ENCODE assay signal across 10 cellular contexts in the genomic region with DNA sequence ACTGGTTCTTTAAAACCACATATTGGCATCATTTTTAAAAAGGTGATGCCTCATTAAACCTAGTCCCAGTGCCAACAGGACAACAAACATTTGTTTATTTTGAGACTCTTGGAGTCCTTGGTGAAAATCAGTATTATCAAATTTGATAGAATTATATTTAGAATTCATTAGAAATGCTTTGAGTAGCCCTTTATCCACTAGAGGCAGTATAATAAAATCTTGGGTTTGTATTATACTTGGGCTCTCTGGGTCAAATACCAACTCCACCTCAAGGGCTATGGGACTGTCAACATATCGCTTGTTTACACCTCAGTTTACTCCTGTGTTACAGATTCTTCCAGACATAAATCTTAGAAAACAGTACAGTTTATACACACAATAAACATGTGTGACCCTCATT.
DNase-seq lines count a peak whose midpoint lies in the region; ATAC-seq and TF ChIP-seq lines count a peak whose summit lies in the region.
"Had no signal": no experiment of that assay in that cellular context is flagged by ENCODE, and none has a peak within 500 bp of the region (broad histone marks: within the 10 kb centered on the region; RNA-seq: fewer than 3 reads in every experiment).

No MANE protein-coding gene starts in this region.

- TF ChIP-seq CTCF in activated CD8-positive, alpha-beta T cell treated with anti-CD3 and anti-CD28 coated beads for 36 hours (IDR thresholded peaks at IDR 0.05), result peak; percentile 15
- TF ChIP-seq CTCF in cardiac fibroblast (IDR thresholded peaks at IDR 0.05; ENCODE audit: low read depth, low read length) (peak; percentile 16), tibial artery (IDR thresholded peaks at IDR 0.05) (peak; percentile 18 to 19)

- H3K4me3 ChIP-seq in cardiac fibroblast (replicated peaks in 1 of 2; ENCODE audit: low read depth in 2 of 2, low read length in 2 of 2) (no peak overlapping the region), tibial artery (no peak overlapping the region)

- no peaks in the 10 kb centered on the region for H3K36me3 Mint-ChIP-seq in activated CD8-positive, alpha-beta T cell treated with anti-CD3 and anti-CD28 coated beads for 36 hours (ENCODE audit: low read depth)
- H3K36me3 Mint-ChIP-seq in activated CD8-positive, alpha-beta T cell treated with anti-CD3 and anti-CD28 coated beads, Interleukin-2, amount 10 ng/mL, durations not matched to agents 7 days and 5 days (ENCODE audit: low read depth), result no peaks in the 10 kb centered on the region

- POLR2A ChIA-PET in activated CD8-positive, alpha-beta T cell treated with anti-CD3 and anti-CD28 coated beads for 36 hours (lab: Charles Lee), result no interaction called here
- POLR2A ChIA-PET in activated CD8-positive, alpha-beta T cell treated with anti-CD3 and anti-CD28 coated beads, Interleukin-2, amount 10 ng/mL, durations not matched to agents 7 days and 5 days (lab: Charles Lee), result no interaction called here

- TF ChIP-seq EP300 in Ishikawa (IDR thresholded peaks at IDR 0.05; ENCODE audit: borderline replicate concordance), result no peak

- peaks cover 1% of the 10 kb centered on the region for H3K27me3 Mint-ChIP-seq in activated CD8-positive, alpha-beta T cell treated with anti-CD3 and anti-CD28 coated beads for 36 hours
- H3K27me3 Mint-ChIP-seq in activated CD8-positive, alpha-beta T cell treated with anti-CD3 and anti-CD28 coated beads, Interleukin-2, amount 10 ng/mL, durations not matched to agents 7 days and 5 days (ENCODE audit: low read depth), result no peaks in the 10 kb centered on the region

- H3K9me3 Mint-ChIP-seq in activated CD8-positive, alpha-beta T cell treated with anti-CD3 and anti-CD28 coated beads for 36 hours, result no peaks in the 10 kb centered on the region
- H3K9me3 Mint-ChIP-seq in activated CD8-positive, alpha-beta T cell treated with anti-CD3 and anti-CD28 coated beads, Interleukin-2, amount 10 ng/mL, durations not matched to agents 7 days and 5 days (ENCODE audit: insufficient read depth), result no peaks in the 10 kb centered on the region

- DNase-seq in activated CD8-positive, alpha-beta T cell treated with anti-CD3 and anti-CD28 coated beads for 36 hours, result no peak
- no peak for DNase-seq in activated CD8-positive, alpha-beta T cell treated with anti-CD3 and anti-CD28 coated beads, Interleukin-2, amount 10 ng/mL, durations not matched to agents 7 days and 5 days
- DNase-seq in cardiac fibroblast (ENCODE audit: low read depth in 2 of 2), result peak in 1 of 2 donors; percentile 13
- no peak for DNase-seq in tibial artery
- DNase-seq in NCI-H510A (lab: John Stamatoyannopoulos, UW), result no peak
- no peak for DNase-seq in GM19240 (ENCODE audit: insufficient read length, low spot score)
- DNase-seq: effector CD4-positive, alpha-beta T cell; stimulated activated CD4-positive, alpha-beta T cell treated with anti-CD3 and anti-CD28 coated beads, Interleukin-4, amount 100 ng/mL, for 24 hours had no signal

- H3K27ac ChIP-seq in tibial artery, result no peak overlapping the region

- ATAC-seq in activated CD8-positive, alpha-beta T cell treated with anti-CD3 and anti-CD28 coated beads for 36 hours, result no peak
- ATAC-seq in activated CD8-positive, alpha-beta T cell treated with anti-CD3 and anti-CD28 coated beads, Interleukin-2, amount 10 ng/mL, durations not matched to agents 7 days and 5 days, result no peak
- no peak for ATAC-seq in GM19467 (IDR thresholded peaks at IDR 0.05; ENCODE audit: unreplicated experiment)

- CTCF ChIA-PET in activated CD8-positive, alpha-beta T cell treated with anti-CD3 and anti-CD28 coated beads for 36 hours (lab: Charles Lee), result no interaction called here
- CTCF ChIA-PET in activated CD8-positive, alpha-beta T cell treated with anti-CD3 and anti-CD28 coated beads, Interleukin-2, amount 10 ng/mL, durations not matched to agents 7 days and 5 days (lab: Charles Lee), result no interaction called here

- no peaks in the 10 kb centered on the region for H3K9me3 ChIP-seq in tibial artery

- H3K27ac Mint-ChIP-seq in activated CD8-positive, alpha-beta T cell treated with anti-CD3 and anti-CD28 coated beads for 36 hours, result no peak overlapping the region
- H3K27ac Mint-ChIP-seq in activated CD8-positive, alpha-beta T cell treated with anti-CD3 and anti-CD28 coated beads, Interleukin-2, amount 10 ng/mL, durations not matched to agents 7 days and 5 days, result no peak overlapping the region

- H3K36me3 ChIP-seq in tibial artery, result no peaks in the 10 kb centered on the region

- peaks cover 0 to 4% (median 0%) of the 10 kb centered on the region in 4 donors for H3K4me1 ChIP-seq in tibial artery

- peak; percentile 26; the same call in 1 of the 2 replicates for TF ChIP-seq RAD21 in Ishikawa (IDR thresholded peaks at IDR 0.05; ENCODE audit: low read depth)

- no peaks in the 10 kb centered on the region for H3K4me1 Mint-ChIP-seq in activated CD8-positive, alpha-beta T cell treated with anti-CD3 and anti-CD28 coated beads for 36 hours (ENCODE audit: low read depth)
- no peaks in the 10 kb centered on the region for H3K4me1 Mint-ChIP-seq in activated CD8-positive, alpha-beta T cell treated with anti-CD3 and anti-CD28 coated beads, Interleukin-2, amount 10 ng/mL, durations not matched to agents 7 days and 5 days (ENCODE audit: low read depth)

- intact Hi-C loops in activated CD8-positive, alpha-beta T cell treated with anti-CD3 and anti-CD28 coated beads for 36 hours (cut with micrococcal nuclease), result loop anchor here (5.0 kb wide), 1 partner anchor 543 kb away; no protein-coding TSS in a partner anchor
- intact Hi-C loops in tibial artery (cut with DNase I; ENCODE audit: low total_unique reads), result loop anchor here (5.0 kb wide), 1 partner anchor 1053 kb away; no protein-coding TSS in a partner anchor

- H3K4me3 Mint-ChIP-seq in activated CD8-positive, alpha-beta T cell treated with anti-CD3 and anti-CD28 coated beads for 36 hours, result no peak overlapping the region
- H3K4me3 Mint-ChIP-seq in activated CD8-positive, alpha-beta T cell treated with anti-CD3 and anti-CD28 coated beads, Interleukin-2, amount 10 ng/mL, durations not matched to agents 7 days and 5 days, result no peak overlapping the region

- no peaks in the 10 kb centered on the region for H3K27me3 ChIP-seq in tibial artery

TF ChIP-seq in Ishikawa, 13 proteins besides CTCF, POLR2A, EP300 and RAD21:
- TF ChIP-seq ZBTB7A (IDR thresholded peaks at IDR 0.05; ENCODE audit: low read depth), result no peak
- no peak for TF ChIP-seq MAX (IDR thresholded peaks at IDR 0.05)
- TF ChIP-seq TAF1 (IDR thresholded peaks at IDR 0.05; ENCODE audit: low read depth), result no peak
- no peak for TF ChIP-seq REST (IDR thresholded peaks at IDR 0.05; ENCODE audit: low read depth)
- no peak for TF ChIP-seq CEBPB (IDR thresholded peaks at IDR 0.05)
